ENCODE assay signal across 8 cellular contexts in genomic region chr19:39412867-39413268, GRCh38. TPM values are rescaled to one million over a fixed set of nuclear protein-coding genes. Genes with fewer than 3 reads are reported as not detected.
DNase-seq lines count a peak whose midpoint lies in the region; ATAC-seq and TF ChIP-seq lines count a peak whose summit lies in the region.

No MANE protein-coding gene starts in this region.

- no peak for ATAC-seq in HG03378 (IDR thresholded peaks at IDR 0.05; ENCODE audit: unreplicated experiment)

- no peaks in the 10 kb centered on the region for H3K27me3 ChIP-seq in AG04450 (ENCODE audit: control insufficient read depth, insufficient read depth, low read length)
- no peaks in the 10 kb centered on the region for H3K27me3 ChIP-seq in KMS-11 (ENCODE audit: insufficient read depth, low read depth)
- H3K27me3 ChIP-seq in muscle layer of duodenum (ENCODE audit: low read depth, low read length) = no peaks in the 10 kb centered on the region

- H4K20me1 ChIP-seq in KMS-11 (ENCODE audit: insufficient read depth) = no peaks in the 10 kb centered on the region

- peak overlapping the region; percentile 63 for H3K9ac ChIP-seq in KMS-11

- H3K4me2 ChIP-seq in KMS-11 = peak overlapping the region; percentile 79

- CTCF ChIA-PET in AG04450 (lab: Charles Lee) = interaction anchor here (2.2 kb wide), 1 partner anchor 15 kb away, joined by 67 read pairs; no protein-coding TSS in a partner anchor

- POLR2A ChIA-PET in AG04450 (lab: Yijun Ruan, JAX) = interaction anchor here (2.1 to 2.3 kb wide), 3 partner anchors 16 to 23 kb away, joined by 10 to 27 read pairs (median 11); partner anchors contain the start of genes MED29, PAF1 and RPS16

- DNase-seq in AG04450 (ENCODE audit: low read depth, low spot score) = no peak
- peak in 4 of 61 donors; percentile 45 to 56 (median 52) for DNase-seq in caudate nucleus (lab: John Stamatoyannopoulos, UW)
- DNase-seq in middle frontal gyrus (ENCODE audit: extremely low spot score, low spot score) = no peak
- no peak for DNase-seq in AG08395 (ENCODE audit: low spot score)
- no peak for DNase-seq in SIG-M5 (lab: John Stamatoyannopoulos, UW)

- peaks cover 5% of the 10 kb centered on the region; the same call in 1 of the 2 replicates for H3K9me3 ChIP-seq in AG04450 (ENCODE audit: control insufficient read depth, insufficient read depth, low read length)
- no peaks in the 10 kb centered on the region for H3K9me3 ChIP-seq in muscle layer of duodenum (ENCODE audit: control insufficient read depth in 1 of 2, low read length in 2 of 2)

- H3K27ac ChIP-seq in AG04450 (ENCODE audit: low read depth, low read length) = peak overlapping the region; percentile 92
- H3K27ac ChIP-seq in KMS-11 = no peak overlapping the region
- H3K27ac ChIP-seq in caudate nucleus (ENCODE audit: low read depth, low read length) = peak overlapping the region; percentile 67
- peak overlapping the region; percentile 74 for H3K27ac ChIP-seq in muscle layer of duodenum (ENCODE audit: low read length)

- peaks cover 25% of the 10 kb centered on the region for H3K4me1 ChIP-seq in KMS-11 (ENCODE audit: low read depth, poor library complexity, severe bottlenecking)
- H3K4me1 ChIP-seq in muscle layer of duodenum (ENCODE audit: control insufficient read depth in 1 of 2, insufficient read depth in 2 of 2, low read length in 2 of 2) = peaks cover 0 to 43% of the 10 kb centered on the region in 2 donors

- no peaks in the 10 kb centered on the region for H3K36me3 ChIP-seq in KMS-11 (ENCODE audit: insufficient read depth)
- peaks cover 11 to 14% of the 10 kb centered on the region in 2 donors for H3K36me3 ChIP-seq in muscle layer of duodenum (ENCODE audit: control insufficient read depth in 1 of 2, insufficient read depth in 2 of 2, low read length in 2 of 2)

- H2AFZ ChIP-seq in KMS-11 (ENCODE audit: low read depth) = peak overlapping the region; percentile 77

- TF ChIP-seq CTCF in AG04450 (IDR thresholded peaks at IDR 0.05; ENCODE audit: low read depth, low read length) = no peak
- TF ChIP-seq CTCF in KMS-11 (conservative IDR thresholded peaks at IDR 0.05; ENCODE audit: low read depth, low read length) = peak; percentile 86

- H3K79me2 ChIP-seq in KMS-11 (ENCODE audit: insufficient read depth, low read depth) = peaks cover 14% of the 10 kb centered on the region

- H3K4me3 ChIP-seq in AG04450 (ENCODE audit: low read depth, low read length) = peak overlapping the region; percentile 84
- no peak overlapping the region for H3K4me3 ChIP-seq in KMS-11 (IDR thresholded peaks at IDR 0.05; ENCODE audit: insufficient read depth, low read depth, low read length)
- peak overlapping the region; percentile 73 to 81 for H3K4me3 ChIP-seq in muscle layer of duodenum (ENCODE audit: low read depth in 1 of 2, low read length in 2 of 2)

RNA-seq across cellular contexts. Expression of gene PLEKHG2, which starts 0.4 kb away (rescaled TPM):
- polyA plus RNA-seq in AG04450 (2011; rRNA removed) = 12.3 and 19.1 TPM in 2 replicates
- polyA minus RNA-seq in AG04450 (2011; rRNA and poly(A)+ RNA removed) = 27.4 and 38.3 TPM in 2 replicates

RNA-seq across cellular contexts. Expression of gene ZFP36, which starts 6.2 kb away (rescaled TPM):
- polyA plus RNA-seq in AG04450 (2011; rRNA removed) = 4.1 and 8.3 TPM in 2 replicates
- polyA minus RNA-seq in AG04450 (2011; rRNA and poly(A)+ RNA removed) = 4.6 and 6.4 TPM in 2 replicates

RNA-seq across cellular contexts. Expression of gene MED29, which starts 21.7 kb away (rescaled TPM):
- 28.0 and 29.9 TPM in 2 replicates for polyA plus RNA-seq in AG04450 (2011; rRNA removed)
- 22.2 and 26.5 TPM in 2 replicates for polyA minus RNA-seq in AG04450 (2011; rRNA and poly(A)+ RNA removed)

RNA-seq across cellular contexts. Expression of gene PAF1, which starts 22.0 kb away (rescaled TPM):
- 51.9 and 60.5 TPM in 2 replicates for polyA plus RNA-seq in AG04450 (2011; rRNA removed)
- polyA minus RNA-seq in AG04450 (2011; rRNA and poly(A)+ RNA removed) = 46.7 and 51.6 TPM in 2 replicates

RNA-seq across cellular contexts. Expression of gene RPS16, which starts 22.9 kb away (rescaled TPM):
- 1,488 and 2,094 TPM in 2 replicates for polyA plus RNA-seq in AG04450 (2011; rRNA removed)
- polyA minus RNA-seq in AG04450 (2011; rRNA and poly(A)+ RNA removed) = 1,554 and 2,030 TPM in 2 replicates
